Comparison of ENCODE assay signal across 8 cellular contexts in genomic region chr1:46442317-46443161, GRCh38. TPM values are rescaled to one million over a fixed set of nuclear protein-coding genes. Genes with fewer than 3 reads are reported as not detected.
A peak's percentile ranks its signal among the peaks of the same experiment; 100 is the strongest.
DNase-seq lines count a peak whose midpoint lies in the region; ATAC-seq and TF ChIP-seq lines count a peak whose summit lies in the region.

No MANE protein-coding gene starts in this region.

- H3K9me2 ChIP-seq in OCI-LY1 (ENCODE audit: low read depth, low read length) = no peaks in the 10 kb centered on the region

- no peaks in the 10 kb centered on the region for H3F3A ChIP-seq in OCI-LY1 (ENCODE audit: insufficient read depth, low read length)

- no peak overlapping the region for H2AFZ ChIP-seq in OCI-LY1 (ENCODE audit: low read length)
- H2AFZ ChIP-seq in fibroblast of lung (ENCODE audit: low read length) = peak overlapping the region; percentile 78

- ATAC-seq in GM19025 (IDR thresholded peaks at IDR 0.05; ENCODE audit: low read depth, unreplicated experiment) = peak; percentile 69
- ATAC-seq in natural killer cell treated with Interleukin-12 subunit alpha and Interleukin-12 subunit beta and Interleukin-15 and Interleukin-18, amount 100 ng/mL, for 72 hours = peak; percentile 73 to 80

- peak; percentile 71 for DNase-seq in BE2C
- DNase-seq in HK-2 (ENCODE audit: unreplicated experiment) = peak; percentile 83
- peak; percentile 88 to 90 for DNase-seq in activated T-cell treated with anti-CD3 and anti-CD28 coated beads, Interleukin-2, amount 50 U/mL, for 48 hours
- peak; percentile 72 to 75 for DNase-seq in fibroblast of lung (ENCODE audit: low read depth in 2 of 2)
- no peak for DNase-seq in natural killer cell treated with Interleukin-12 subunit alpha and Interleukin-12 subunit beta and Interleukin-15 and Interleukin-18, amount 100 ng/mL, for 72 hours (ENCODE audit: low spot score)
- peak; percentile 16 to 80 (median 50) for DNase-seq in stimulated activated naive CD4-positive, alpha-beta T cell (lab: John Stamatoyannopoulos, UW)

- H4K20me1 ChIP-seq in OCI-LY1 (ENCODE audit: insufficient read depth, low read length) = no peaks in the 10 kb centered on the region
- no peaks in the 10 kb centered on the region for H4K20me1 ChIP-seq in fibroblast of lung (ENCODE audit: control insufficient read depth, extremely low read depth, insufficient read depth, low read length)

- H3K4me3 ChIP-seq in BE2C (ENCODE audit: low read depth, low read length) (no peak overlapping the region), OCI-LY1 (ENCODE audit: low read depth, low read length, poor library complexity, severe bottlenecking) (peak overlapping the region; percentile 34), fibroblast of lung (replicated peaks in 1 of 4; ENCODE audit: control extremely low read depth in 1 of 4, insufficient read depth in 1 of 4, low read depth in 3 of 4, low read length in 4 of 4) (peak overlapping the region; percentile 30 to 59 (median 40))

- H3K79me2 ChIP-seq in OCI-LY1 (ENCODE audit: insufficient read depth, low read length) (no peaks in the 10 kb centered on the region), fibroblast of lung (ENCODE audit: control insufficient read depth, insufficient read depth, low read length) (no peaks in the 10 kb centered on the region)

- no peaks in the 10 kb centered on the region for H3K9me3 ChIP-seq in BE2C
- no peaks in the 10 kb centered on the region for H3K9me3 ChIP-seq in OCI-LY1 (ENCODE audit: low read length)
- no peaks in the 10 kb centered on the region for H3K9me3 ChIP-seq in fibroblast of lung (ENCODE audit: control insufficient read depth, insufficient read depth, low read depth, low read length)

- no peaks in the 10 kb centered on the region for H3K36me3 ChIP-seq in BE2C
- H3K36me3 ChIP-seq in OCI-LY1 (ENCODE audit: insufficient read depth, low read length) = no peaks in the 10 kb centered on the region
- no peaks in the 10 kb centered on the region for H3K36me3 ChIP-seq in fibroblast of lung (ENCODE audit: control insufficient read depth, insufficient read depth, low read length)

- H3K4me2 ChIP-seq in OCI-LY1 (ENCODE audit: low read length) = peak overlapping the region; percentile 59
- H3K4me2 ChIP-seq in fibroblast of lung (ENCODE audit: extremely low read depth, insufficient read depth, low read length) = peak overlapping the region; percentile 54

- H3K9me3 Mint-ChIP-seq in natural killer cell treated with Interleukin-12 subunit alpha and Interleukin-12 subunit beta and Interleukin-15 and Interleukin-18, amount 100 ng/mL, for 72 hours = no peaks in the 10 kb centered on the region

- H3K9ac ChIP-seq in OCI-LY1 (ENCODE audit: low read length) (no peak overlapping the region; the same call in 1 of the 2 replicates), fibroblast of lung (ENCODE audit: insufficient read depth, low read length) (no peak overlapping the region)

- H3K27ac Mint-ChIP-seq in natural killer cell treated with Interleukin-12 subunit alpha and Interleukin-12 subunit beta and Interleukin-15 and Interleukin-18, amount 100 ng/mL, for 72 hours = peak overlapping the region; percentile 8 to 14

- no peaks in the 10 kb centered on the region for H3K4me1 ChIP-seq in BE2C
- H3K4me1 ChIP-seq in OCI-LY1 (ENCODE audit: insufficient read depth, low read length, severe bottlenecking) = peaks cover 7% of the 10 kb centered on the region
- H3K4me1 ChIP-seq in fibroblast of lung (ENCODE audit: control insufficient read depth, extremely low read depth, insufficient read depth, low read length) = no peaks in the 10 kb centered on the region

- H3K36me3 Mint-ChIP-seq in natural killer cell treated with Interleukin-12 subunit alpha and Interleukin-12 subunit beta and Interleukin-15 and Interleukin-18, amount 100 ng/mL, for 72 hours = no peaks in the 10 kb centered on the region

- H3K27me3 ChIP-seq in BE2C = peaks cover 10% of the 10 kb centered on the region
- H3K27me3 ChIP-seq in OCI-LY1 (ENCODE audit: insufficient read depth, low read length) = peaks cover 11% of the 10 kb centered on the region; the same call in 1 of the 2 replicates
- peaks cover 9% of the 10 kb centered on the region for H3K27me3 ChIP-seq in fibroblast of lung (ENCODE audit: control insufficient read depth, insufficient read depth, low read length)

- peaks cover 9 to 14% of the 10 kb centered on the region in 2 donors for H3K4me1 Mint-ChIP-seq in natural killer cell treated with Interleukin-12 subunit alpha and Interleukin-12 subunit beta and Interleukin-15 and Interleukin-18, amount 100 ng/mL, for 72 hours (ENCODE audit: low read depth in 2 of 2)

- H3K4me3 Mint-ChIP-seq in natural killer cell treated with Interleukin-12 subunit alpha and Interleukin-12 subunit beta and Interleukin-15 and Interleukin-18, amount 100 ng/mL, for 72 hours = peak overlapping the region; percentile 82

- TF ChIP-seq CTCF in BE2C (IDR thresholded peaks at IDR 0.05; ENCODE audit: low read depth, low read length) = peak; percentile 50
- TF ChIP-seq CTCF in OCI-LY1 (IDR thresholded peaks at IDR 0.05; ENCODE audit: low read length) = peak; percentile 89
- peak; percentile 66 to 89 for TF ChIP-seq CTCF in fibroblast of lung (conservative IDR thresholded peaks at IDR 0.05 in 1 of 2, IDR thresholded peaks at IDR 0.05 in 1 of 2; ENCODE audit: low read depth in 1 of 2, low read length in 2 of 2)

- no peak overlapping the region for H3K27ac ChIP-seq in OCI-LY1 (ENCODE audit: low read depth, low read length, poor library complexity, severe bottlenecking)
- no peak overlapping the region for H3K27ac ChIP-seq in fibroblast of lung (ENCODE audit: insufficient read depth, low read length)

- H3K27me3 Mint-ChIP-seq in natural killer cell treated with Interleukin-12 subunit alpha and Interleukin-12 subunit beta and Interleukin-15 and Interleukin-18, amount 100 ng/mL, for 72 hours = peaks cover 17 to 32% of the 10 kb centered on the region in 2 donors

RNA-seq across cellular contexts. Expression of gene DMBX1, which starts 47.1 kb away (rescaled TPM):
- polyA plus RNA-seq in BE2C (2012; ENCODE audit: insufficient read depth, insufficient read length, low read depth) = not detected
- total RNA-seq in fibroblast of lung = not detected in 2 replicates
- not detected in 2 replicates for polyA plus RNA-seq in fibroblast of lung
- not detected in 2 replicates for polyA plus RNA-seq in fibroblast of lung (2012)
- polyA minus RNA-seq in fibroblast of lung (ENCODE audit: low replicate concordance) = not detected in 2 replicates
- under 1 TPM; 0.26 to 0.47 TPM for total RNA-seq in natural killer cell treated with Interleukin-12 subunit alpha and Interleukin-12 subunit beta and Interleukin-15 and Interleukin-18, amount 100 ng/mL, for 72 hours

RNA-seq across cellular contexts. Expression of gene FAAH, which starts 48.4 kb away (rescaled TPM):
- 7.5 TPM for polyA plus RNA-seq in BE2C (2012; ENCODE audit: insufficient read depth, insufficient read length, low read depth)
- 1.7 and 2.1 TPM in 2 replicates for total RNA-seq in fibroblast of lung
- 0.27 and 0.61 TPM in 2 replicates for polyA plus RNA-seq in fibroblast of lung
- polyA plus RNA-seq in fibroblast of lung (2012) = 0.23 and 0.78 TPM in 2 replicates
- polyA minus RNA-seq in fibroblast of lung (ENCODE audit: low replicate concordance) = 0.12 and 1.5 TPM in 2 replicates
- 1 to 10 TPM; 4.1 to 6.6 TPM for total RNA-seq in natural killer cell treated with Interleukin-12 subunit alpha and Interleukin-12 subunit beta and Interleukin-15 and Interleukin-18, amount 100 ng/mL, for 72 hours
